In the genomic region with DNA sequence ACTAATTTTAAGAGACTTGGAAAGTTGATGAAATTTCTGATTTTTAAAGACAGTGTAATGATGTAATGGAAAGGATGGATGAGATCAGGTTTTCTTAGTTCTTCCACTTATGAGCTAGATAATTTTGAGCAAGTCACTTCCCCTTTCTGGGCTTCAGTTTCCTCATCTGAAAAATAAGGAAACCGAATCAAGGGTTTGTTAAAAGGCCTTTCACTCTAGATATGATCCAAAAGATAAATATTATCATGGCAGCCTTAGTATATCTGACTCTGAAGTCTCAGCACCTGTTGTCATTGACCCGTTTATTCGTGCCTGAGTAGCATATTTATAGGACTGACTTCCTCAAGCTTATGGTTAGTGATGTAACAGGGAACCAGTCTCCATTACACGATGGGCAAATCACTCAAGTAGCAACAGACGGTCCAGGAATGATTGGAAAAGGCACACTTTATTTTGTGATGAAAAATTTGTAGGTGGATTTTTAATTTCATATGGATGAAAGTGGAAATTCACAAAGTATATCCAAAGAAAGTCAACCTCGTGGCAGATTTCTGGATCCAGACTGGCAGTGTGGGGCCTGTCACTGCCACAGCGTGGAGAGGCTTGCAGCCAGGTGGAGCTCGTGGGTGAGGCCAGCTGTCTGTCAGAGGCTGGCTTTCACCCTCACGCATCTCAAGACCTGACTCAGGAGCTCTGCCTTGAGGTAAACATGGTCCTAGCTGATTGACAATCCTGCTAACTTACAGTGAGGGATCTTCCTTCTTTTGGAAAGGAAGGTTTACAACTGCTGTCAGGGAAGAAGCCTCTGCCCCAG, we compare ENCODE assay signal across 9 cellular contexts.
A peak's percentile ranks its signal among the peaks of the same experiment; 100 is the strongest.
DNase-seq lines count a peak whose midpoint lies in the region; ATAC-seq and TF ChIP-seq lines count a peak whose summit lies in the region.
"Had no signal": no experiment of that assay in that cellular context is flagged by ENCODE, and none has a peak within 500 bp of the region (broad histone marks: within the 10 kb centered on the region; RNA-seq: fewer than 3 reads in every experiment).

No MANE protein-coding gene starts in this region.

- peaks cover 6% of the 10 kb centered on the region for H3K4me1 Mint-ChIP-seq in central memory CD8-positive, alpha-beta T cell
- peaks cover 4 to 14% of the 10 kb centered on the region in 2 donors for H3K4me1 Mint-ChIP-seq in immature natural killer cell

- H4K5ac ChIP-seq in mesendoderm (ENCODE audit: low read length): no peak overlapping the region

- DNase-seq in GM06990 (ENCODE audit: extremely low read depth, insufficient read length): peak; percentile 54
- no peak for DNase-seq in central memory CD8-positive, alpha-beta T cell (ENCODE audit: low spot score in 2 of 2)
- no peak for DNase-seq in mesendoderm
- DNase-seq in dermis blood vessel endothelial cell: no peak
- no peak for DNase-seq in immature natural killer cell
- DNase-seq in NCI-H1417 treated with DMSO at 0.1 percent for 48 hours (lab: John Stamatoyannopoulos, UW): no peak
- DNase-seq: GM23248 had no signal

- H3K36me3 Mint-ChIP-seq in central memory CD8-positive, alpha-beta T cell (ENCODE audit: insufficient read depth): no peaks in the 10 kb centered on the region
- no peaks in the 10 kb centered on the region for H3K36me3 Mint-ChIP-seq in immature natural killer cell

- no peak overlapping the region for H3K18ac ChIP-seq in mesendoderm (ENCODE audit: low read length)

- no peak overlapping the region for H3K56ac ChIP-seq in mesendoderm (ENCODE audit: low read length)

- no CpG with 5 or more reads among the region's 9 CpGs for WGBS in mesendoderm (ENCODE audit: extremely low coverage, insufficient coverage, low lambda C conversion rate)

- no peak overlapping the region for H2BK15ac ChIP-seq in mesendoderm (replicated peaks; ENCODE audit: low read depth)

- H3K4me2 ChIP-seq in mesendoderm (ENCODE audit: low read length): no peak overlapping the region

- H3K79me2 ChIP-seq in mesendoderm (ENCODE audit: control insufficient read depth, insufficient read depth, low read length): no peaks in the 10 kb centered on the region

- no peaks in the 10 kb centered on the region for H3K79me1 ChIP-seq in mesendoderm (ENCODE audit: low read length)

- no peaks in the 10 kb centered on the region for H3K36me3 ChIP-seq in GM06990 (ENCODE audit: control insufficient read depth, insufficient read depth, low read length)
- H3K36me3 ChIP-seq in mesendoderm (ENCODE audit: control insufficient read depth, insufficient read depth, low read length): no peaks in the 10 kb centered on the region

- no peaks in the 10 kb centered on the region for H3K27me3 ChIP-seq in GM06990 (replicated peaks; ENCODE audit: control insufficient read depth, insufficient read depth, low read length)
- H3K27me3 ChIP-seq in mesendoderm (ENCODE audit: insufficient read depth, low read length, poor library complexity): no peaks in the 10 kb centered on the region

- no peak overlapping the region for H4K8ac ChIP-seq in mesendoderm (ENCODE audit: low read depth, low read length)

- no peak overlapping the region for H3K4me3 Mint-ChIP-seq in central memory CD8-positive, alpha-beta T cell
- no peak overlapping the region for H3K4me3 Mint-ChIP-seq in immature natural killer cell

- H3K27me3 Mint-ChIP-seq in central memory CD8-positive, alpha-beta T cell: no peaks in the 10 kb centered on the region
- H3K27me3 Mint-ChIP-seq in immature natural killer cell (ENCODE audit: low read depth in 3 of 3): no peaks in the 10 kb centered on the region

- peak; percentile 51 for TF ChIP-seq CTCF in GM06990 (IDR thresholded peaks at IDR 0.05; ENCODE audit: insufficient read depth, low read length, poor library complexity, severe bottlenecking)

- peak overlapping the region; percentile 14 for H3K27ac Mint-ChIP-seq in central memory CD8-positive, alpha-beta T cell (ENCODE audit: low read depth)
- H3K27ac Mint-ChIP-seq in immature natural killer cell: peak overlapping the region in 1 of 6 donors; percentile 47

- H3K27ac ChIP-seq in mesendoderm (ENCODE audit: low read depth, low read length): no peak overlapping the region
- H3K27ac ChIP-seq: GM23248 had no signal

- no peaks in the 10 kb centered on the region for H3K9me3 Mint-ChIP-seq in central memory CD8-positive, alpha-beta T cell
- peaks cover 0 to 2% (median 0%) of the 10 kb centered on the region in 6 donors for H3K9me3 Mint-ChIP-seq in immature natural killer cell

- H3K4ac ChIP-seq in mesendoderm (ENCODE audit: low read depth, low read length): no peak overlapping the region

- no peak overlapping the region for H3K23ac ChIP-seq in mesendoderm (ENCODE audit: low read length)

- H2BK5ac ChIP-seq in mesendoderm (ENCODE audit: low read length): no peak overlapping the region

- H3K4me1 ChIP-seq in mesendoderm (ENCODE audit: control insufficient read depth, low read depth, low read length): no peaks in the 10 kb centered on the region

- no peak overlapping the region for H3K4me3 ChIP-seq in GM06990 (replicated peaks; ENCODE audit: low read depth, low read length)
- H3K4me3 ChIP-seq in mesendoderm (ENCODE audit: low read length): no peak overlapping the region
- H3K4me3 ChIP-seq: GM23248 had no signal

- no peak overlapping the region for H2BK120ac ChIP-seq in mesendoderm (ENCODE audit: low read depth, low read length)

- ATAC-seq in GM19023 (IDR thresholded peaks at IDR 0.05; ENCODE audit: unreplicated experiment) (peak; percentile 51), HG03460 (IDR thresholded peaks at IDR 0.05; ENCODE audit: unreplicated experiment) (peak; percentile 35)
- peak; percentile 58 for ATAC-seq in central memory CD8-positive, alpha-beta T cell (replicated peaks; ENCODE audit: extremely low read depth, poor library complexity, severe bottlenecking)

- no peak overlapping the region for H2AK5ac ChIP-seq in mesendoderm (ENCODE audit: low read length)

- no peak overlapping the region for H3K9ac ChIP-seq in mesendoderm (ENCODE audit: low read length)
- H3K9ac ChIP-seq: GM23248 had no signal
